In genomic region chr15:29156521-29156920, GRCh38 we compare ENCODE assay signal across 18 cellular contexts.
DNase-seq lines count a peak whose midpoint lies in the region; ATAC-seq lines count a peak whose summit lies in the region.
"Had no signal": no experiment of that assay in that cellular context is flagged by ENCODE, and none has a peak within 500 bp of the region (broad histone marks: within the 10 kb centered on the region; RNA-seq: fewer than 3 reads in every experiment).

No MANE protein-coding gene starts in this region.

- WGBS in mesenchymal stem cell, result 91% methylated on average over 14 of the region's 14 CpGs
- WGBS in trophoblast cell (ENCODE audit: extremely low coverage, insufficient coverage, insufficient read length), result no CpG with 5 or more reads among the region's 14 CpGs

- H2BK15ac ChIP-seq in mesenchymal stem cell (ENCODE audit: low read depth, poor library complexity, severe bottlenecking), result no peak overlapping the region

- H2BK120ac ChIP-seq in mesenchymal stem cell (ENCODE audit: low read depth, low read length) (no peak overlapping the region), trophoblast cell (ENCODE audit: insufficient read depth, low read length, poor library complexity) (no peak overlapping the region)

- H3K4me2 ChIP-seq in mesenchymal stem cell (ENCODE audit: low read length, poor library complexity, severe bottlenecking) (no peak overlapping the region), trophoblast cell (ENCODE audit: low read length) (no peak overlapping the region)
- H3K4me2 ChIP-seq: A549; BLaER1 treated with 17β-estradiol and CSF1 and Interleukin-3, amounts not matched to agents 10 nM and 100 nM had no signal

- DNase-seq in GM03348 (ENCODE audit: low spot score) (peak; percentile 4), mesenchymal stem cell (no peak), trophoblast cell (no peak), NCI-H2171 treated with DMSO at 0.1 percent for 48 hours (lab: John Stamatoyannopoulos, UW) (no peak)
- DNase-seq: AML-193; Caco-2; Calu3; CD4-positive, alpha-beta T cell; CD8-positive, alpha-beta T cell; DMS79 treated with DMSO at 0.1 percent for 48 hours; GF-D8 had no signal

- H4K91ac ChIP-seq in mesenchymal stem cell (ENCODE audit: low read length), result no peak overlapping the region
- no peak overlapping the region for H4K91ac ChIP-seq in trophoblast cell (ENCODE audit: low read depth, low read length)

- no peak overlapping the region for H2BK12ac ChIP-seq in mesenchymal stem cell (ENCODE audit: low read length in 2 of 2)
- H2BK12ac ChIP-seq in trophoblast cell (ENCODE audit: low read length), result peak overlapping the region; percentile 65

- no peaks in the 10 kb centered on the region for H3K79me1 ChIP-seq in mesenchymal stem cell (replicated peaks; ENCODE audit: low read length, poor library complexity, severe bottlenecking)
- H3K79me1 ChIP-seq in trophoblast cell (ENCODE audit: low read length), result peaks cover 4% of the 10 kb centered on the region

- peaks cover 0 to 5% of the 10 kb centered on the region in 2 experiments for H3K36me3 ChIP-seq in mesenchymal stem cell (ENCODE audit: control insufficient read depth in 1 of 2, insufficient read depth in 2 of 2, low read depth in 1 of 2, low read length in 2 of 2)
- H3K36me3 ChIP-seq in trophoblast cell (ENCODE audit: control insufficient read depth in 1 of 2, insufficient read depth in 2 of 2, low read length in 2 of 2), result no peaks in the 10 kb centered on the region
- H3K36me3 ChIP-seq: BLaER1 treated with 17β-estradiol and CSF1 and Interleukin-3, amounts not matched to agents 10 nM and 100 nM had no signal

- H3K79me2 ChIP-seq in trophoblast cell (ENCODE audit: control insufficient read depth, insufficient read depth, low read length, poor library complexity), result no peaks in the 10 kb centered on the region

- H2AK5ac ChIP-seq in mesenchymal stem cell (ENCODE audit: low read length, severe bottlenecking) (peak overlapping the region; percentile 60), trophoblast cell (ENCODE audit: low read length) (no peak overlapping the region)

- H2BK5ac ChIP-seq in mesenchymal stem cell (ENCODE audit: low read depth, low read length, poor library complexity, severe bottlenecking) (no peak overlapping the region), trophoblast cell (ENCODE audit: low read depth, low read length, poor library complexity) (no peak overlapping the region)

- no peak overlapping the region for H3K18ac ChIP-seq in mesenchymal stem cell (ENCODE audit: low read depth in 1 of 2, low read length in 2 of 2)
- H3K18ac ChIP-seq in trophoblast cell (ENCODE audit: low read length), result no peak overlapping the region

- H3K9me3 ChIP-seq in mesenchymal stem cell (ENCODE audit: control insufficient read depth, low read length) (peaks cover 10% of the 10 kb centered on the region), trophoblast cell (ENCODE audit: insufficient read depth, low read depth, low read length) (peaks cover 13% of the 10 kb centered on the region)

- H3K14ac ChIP-seq in mesenchymal stem cell (ENCODE audit: low read length in 2 of 2), result no peak overlapping the region
- no peak overlapping the region for H3K14ac ChIP-seq in trophoblast cell (ENCODE audit: low read length)

- no peak overlapping the region for H3K23ac ChIP-seq in mesenchymal stem cell (ENCODE audit: low read length in 2 of 2)
- H3K23ac ChIP-seq in trophoblast cell (ENCODE audit: low read length), result no peak overlapping the region

- H3K27ac ChIP-seq in mesenchymal stem cell (ENCODE audit: low read length, poor library complexity, severe bottlenecking), result no peak overlapping the region
- no peak overlapping the region for H3K27ac ChIP-seq in trophoblast cell (ENCODE audit: low read depth, low read length)
- H3K27ac ChIP-seq: 22Rv1; A549; BLaER1 treated with 17β-estradiol and CSF1 and Interleukin-3, amounts not matched to agents 10 nM and 100 nM; C4-2B had no signal

- H2AFZ ChIP-seq in mesenchymal stem cell (ENCODE audit: low read depth, low read length) (no peak overlapping the region), trophoblast cell (ENCODE audit: insufficient read depth, low read length, poor library complexity) (no peak overlapping the region)

- no peak overlapping the region for H3K4me3 ChIP-seq in mesenchymal stem cell (ENCODE audit: insufficient read depth in 1 of 2, low read depth in 1 of 2, low read length in 2 of 2)
- no peak overlapping the region for H3K4me3 ChIP-seq in trophoblast cell (ENCODE audit: low read depth, low read length)
- H3K4me3 ChIP-seq: A549; BLaER1 treated with 17β-estradiol and CSF1 and Interleukin-3, amounts not matched to agents 10 nM and 100 nM; GM12878 had no signal

- peaks cover 15% of the 10 kb centered on the region for H3K4me1 ChIP-seq in mesenchymal stem cell (ENCODE audit: control insufficient read depth, insufficient read depth, low read depth, low read length)
- H3K4me1 ChIP-seq in trophoblast cell (ENCODE audit: control insufficient read depth in 1 of 2, insufficient read depth in 2 of 2, low read length in 2 of 2), result no peaks in the 10 kb centered on the region
- H3K4me1 ChIP-seq: A549, Caco-2 had no signal

- H4K8ac ChIP-seq in mesenchymal stem cell (ENCODE audit: low read length) (no peak overlapping the region), trophoblast cell (ENCODE audit: low read depth, low read length) (no peak overlapping the region)

- H3K27me3 ChIP-seq in mesenchymal stem cell (ENCODE audit: control insufficient read depth in 1 of 2, insufficient read depth in 1 of 2, low read length in 2 of 2), result no peaks in the 10 kb centered on the region
- H3K27me3 ChIP-seq in trophoblast cell (ENCODE audit: insufficient read depth, low read length), result no peaks in the 10 kb centered on the region
- H3K27me3 ChIP-seq: BLaER1 treated with 17β-estradiol and CSF1 and Interleukin-3, amounts not matched to agents 10 nM and 100 nM had no signal

- H3K9ac ChIP-seq in mesenchymal stem cell (ENCODE audit: low read length), result no peak overlapping the region
- no peak overlapping the region for H3K9ac ChIP-seq in trophoblast cell (ENCODE audit: low read length)
- H3K9ac ChIP-seq: BLaER1 treated with 17β-estradiol and CSF1 and Interleukin-3, amounts not matched to agents 10 nM and 100 nM had no signal

- ATAC-seq in GM18517 (IDR thresholded peaks at IDR 0.05; ENCODE audit: unreplicated experiment) (no peak), HG03196 (IDR thresholded peaks at IDR 0.05; ENCODE audit: unreplicated experiment) (no peak)
- ATAC-seq: A549; CD8-positive, alpha-beta T cell; GM12878 had no signal

- H3K4ac ChIP-seq in mesenchymal stem cell (ENCODE audit: low read depth in 1 of 2, low read length in 2 of 2), result no peak overlapping the region
- no peak overlapping the region for H3K4ac ChIP-seq in trophoblast cell (ENCODE audit: low read depth, low read length)

- H4K12ac ChIP-seq in trophoblast cell (ENCODE audit: low read depth, low read length), result no peak overlapping the region
